ENCODE assay signal across 12 cellular contexts in genomic region chr14:22383515-22384166, GRCh38.
DNase-seq lines count a peak whose midpoint lies in the region; ATAC-seq, FAIRE-seq and TF ChIP-seq lines count a peak whose summit lies in the region.
"Had no signal": no experiment of that assay in that cellular context is flagged by ENCODE, and none has a peak within 500 bp of the region (broad histone marks: within the 10 kb centered on the region; RNA-seq: fewer than 3 reads in every experiment).

No MANE protein-coding gene starts in this region.

- FAIRE-seq in GM18507 (lab: Jason Lieb, UNC), result peak; percentile 91
- FAIRE-seq: HTR-8/SVneo had no signal

- no peaks in the 10 kb centered on the region for H3K36me3 ChIP-seq in uterus
- H3K36me3 ChIP-seq in right atrium auricular region, result no peaks in the 10 kb centered on the region

- H3K27ac ChIP-seq in uterus (no peak overlapping the region), right atrium auricular region (no peak overlapping the region)
- H3K27ac ChIP-seq: VCaP had no signal

- H3K36me3 Mint-ChIP-seq in memory B cell, result no peaks in the 10 kb centered on the region

- no peaks in the 10 kb centered on the region for H3K9me3 Mint-ChIP-seq in memory B cell

- no peaks in the 10 kb centered on the region for H3K27me3 Mint-ChIP-seq in memory B cell

- peaks cover 50% of the 10 kb centered on the region for H3K4me1 Mint-ChIP-seq in memory B cell

- peak overlapping the region; percentile 99 for H3K27ac Mint-ChIP-seq in memory B cell

- TF ChIP-seq CTCF in uterus (IDR thresholded peaks at IDR 0.05), result no peak
- TF ChIP-seq CTCF in right atrium auricular region (IDR thresholded peaks at IDR 0.05), result no peak

- ATAC-seq in GM21367 (IDR thresholded peaks at IDR 0.05; ENCODE audit: unreplicated experiment), result peak; percentile 46
- ATAC-seq in HG03280 (IDR thresholded peaks at IDR 0.05; ENCODE audit: unreplicated experiment), result peak; percentile 36
- peak; percentile 86 for ATAC-seq in memory B cell (ENCODE audit: low read depth)

- H3K9me3 ChIP-seq in uterus (no peaks in the 10 kb centered on the region), right atrium auricular region (no peaks in the 10 kb centered on the region)

- TF ChIP-seq POLR2A in uterus (IDR thresholded peaks at IDR 0.05), result no peak

- H3K27me3 ChIP-seq in uterus (peaks cover 0 to 1% of the 10 kb centered on the region in 2 donors), right atrium auricular region (no peaks in the 10 kb centered on the region)

- intact Hi-C loops in uterus (cut with DNase I; ENCODE audit: low total_unique reads), result no loop called here

- H3K4me3 ChIP-seq in uterus, result no peak overlapping the region
- no peak overlapping the region for H3K4me3 ChIP-seq in right atrium auricular region

- no peaks in the 10 kb centered on the region for H3K4me1 ChIP-seq in uterus
- no peaks in the 10 kb centered on the region for H3K4me1 ChIP-seq in right atrium auricular region

- DNase-seq in GM18507 (ENCODE audit: extremely low spot score, insufficient read length, low read depth) (peak; percentile 20), memory B cell (ENCODE audit: low spot score in 2 of 2) (peak; percentile 67 to 83), uterus (no peak), NOMO-1 treated with dmso at 0.1 percent for 144 hours (lab: John Stamatoyannopoulos, UW; ENCODE audit: unreplicated experiment) (no peak), right atrium auricular region (ENCODE audit: low spot score) (no peak)
- no peak for DNase-seq in activated CD8-positive, alpha-beta memory T cell treated with anti-CD3 and anti-CD28 coated beads, Interleukin-2, amount 50 U/mL, for 4 hours
- DNase-seq: GF-D8, NCI-H524 had no signal

- H3K4me3 Mint-ChIP-seq in memory B cell, result peak overlapping the region; percentile 66

Comparison
In these comparisons a context has a peak if more than half of its experiments do, and no peak if none do; other contexts are left out.
1. DNase-seq: peak in GM18507 (single experiment) and memory B cell (2 of 2); none in uterus (0 of 2), NOMO-1 treated with dmso at 0.1 percent for 144 hours (single experiment), activated CD8-positive, alpha-beta memory T cell treated with anti-CD3 and anti-CD28 coated beads, Interleukin-2, amount 50 U/mL, for 4 hours (single experiment) and right atrium auricular region (single experiment).
2. ATAC-seq: peak in every context shown above with its lines; median percentile 86 in memory B cell; 46 in GM21367; 36 in HG03280.